21 cellular contexts compared by ENCODE assay signal in genomic region chr7:29649010-29649716, GRCh38.
"Had no signal": no experiment of that assay in that cellular context is flagged by ENCODE, and none has a peak within 500 bp of the region (broad histone marks: within the 10 kb centered on the region; RNA-seq: fewer than 3 reads in every experiment).

No MANE protein-coding gene starts in this region.

- H3K9me3 ChIP-seq: SJCRH30 had no signal

- H3K36me3 ChIP-seq: SJCRH30 had no signal

- H3K4me3 ChIP-seq: SJCRH30 had no signal

- H3K27ac ChIP-seq: SJCRH30 had no signal

- DNase-seq: IMR-90, Kasumi-1, KG1, MM.1S, NCI-H1092 treated with DMSO at 0.1 percent for 48 hours, NCI-H1436, NCI-H187, NCI-H2029, NCI-H2081 treated with DMSO at 0.1 percent for 48 hours, NCI-H2171, NCI-H226, NCI-H446, NCI-H510A, NCI-H524 treated with DMSO at 0.1 percent for 48 hours, NCI-H69, NCI-H774, RPMI8226, SHP77 treated with DMSO at 0.1 percent for 48 hours, SJCRH30 had no signal

- ATAC-seq: HepG2, SK-N-SH treated with all-trans-retinoic acid at 6 μM for 48 hours had no signal

- H3K4me1 ChIP-seq: SJCRH30 had no signal

- H3K27me3 ChIP-seq: SJCRH30 had no signal
